Comparison of ENCODE assay signal across 1 cellular context in genomic region chr7:21547511-21547910, GRCh38.
TF ChIP-seq lines count a peak whose summit lies in the region.

No MANE protein-coding gene starts in this region.

TF ChIP-seq in SK-N-SH treated with all-trans-retinoic acid at 6 μM for 48 hours, 23 proteins besides CTCF, POLR2A, EP300 and RAD21 (continued from another document):
- TF ChIP-seq CREB5 (CRISPR knock-in tag; IDR thresholded peaks at IDR 0.05; ENCODE audit: low read depth), result no peak
